8 cellular contexts compared by ENCODE assay signal in genomic region chr4:87007345-87008181, GRCh38.
DNase-seq lines count a peak whose midpoint lies in the region; ATAC-seq and TF ChIP-seq lines count a peak whose summit lies in the region.

No MANE protein-coding gene starts in this region.

- H3K4me2 ChIP-seq in PC-3 (ENCODE audit: low read length) = peak overlapping the region; percentile 87

- H3K27ac Mint-ChIP-seq in activated naive CD4-positive, alpha-beta T cell treated with anti-CD3 and anti-CD28 coated beads, Interleukin-2, amount 10 ng/mL, durations not matched to agents 7 days and 5 days = peak overlapping the region; percentile 99

- BruUV-seq in PC-3 (replicated peaks; lab: Mats Ljungman, UMichigan) = TSS peak; percentile 50

- peak overlapping the region; percentile 99 for H3K27ac ChIP-seq in AG04450 (ENCODE audit: low read depth, low read length)
- H3K27ac ChIP-seq in HEK293 (ENCODE audit: extremely low read depth, low read depth, low read length) = peak overlapping the region; percentile 95
- peak overlapping the region; percentile 93 for H3K27ac ChIP-seq in PC-3 (ENCODE audit: low read length)
- peak overlapping the region; percentile 67 to 96 (median 94) for H3K27ac ChIP-seq in gastroesophageal sphincter

- ATAC-seq in PC-3 = peak; percentile 20
- ATAC-seq in gastroesophageal sphincter = peak; percentile 1
- no peak for ATAC-seq in HG03457 (IDR thresholded peaks at IDR 0.05; ENCODE audit: unreplicated experiment)

- peaks cover 9% of the 10 kb centered on the region for H3K36me3 Mint-ChIP-seq in activated naive CD4-positive, alpha-beta T cell treated with anti-CD3 and anti-CD28 coated beads, Interleukin-2, amount 10 ng/mL, durations not matched to agents 7 days and 5 days

- CTCF ChIA-PET in AG04450 (lab: Charles Lee) (interaction anchor here (1.0 to 7.4 kb wide), 5 partner anchors 11 to 86 kb away, joined by 3 to 62 read pairs (median 5); partner anchors contain the start of gene AFF1), HEK293 (lab: Yijun Ruan, JAX) (interaction anchor here (0.6 to 3.6 kb wide), 3 partner anchors 71 to 88 kb away, joined by 3 to 14 read pairs (median 4); no protein-coding TSS in a partner anchor), PC-3 (lab: Charles Lee) (interaction anchor here (0.6 to 1.8 kb wide), 2 partner anchors 85 kb away, joined by 3 to 7 read pairs; no protein-coding TSS in a partner anchor)
- CTCF ChIA-PET in activated naive CD4-positive, alpha-beta T cell treated with anti-CD3 and anti-CD28 coated beads, Interleukin-2, amount 10 ng/mL, durations not matched to agents 7 days and 5 days (lab: Charles Lee) = interaction anchor here (0.9 to 6.0 kb wide), 5 partner anchors 70 to 111 kb away, joined by 4 to 26 read pairs (median 5); partner anchors contain the start of gene AFF1

- H3K9me2 ChIP-seq in PC-3 (replicated peaks; ENCODE audit: low read length) = no peaks in the 10 kb centered on the region

- DNase-seq in AG04450 (ENCODE audit: low read depth, low spot score) (no peak), PC-3 (peak; percentile 33), nucleus accumbens (lab: John Stamatoyannopoulos, UW) (peak in 43 of 56 donors; percentile 2 to 70 (median 30)), ureter (ENCODE audit: low spot score) (peak; percentile 67)
- DNase-seq in activated naive CD4-positive, alpha-beta T cell treated with anti-CD3 and anti-CD28 coated beads, Interleukin-2, amount 10 ng/mL, durations not matched to agents 7 days and 5 days = peak; percentile 57

- TF ChIP-seq CTCF in AG04450 (IDR thresholded peaks at IDR 0.05; ENCODE audit: low read depth, low read length) (no peak), HEK293 (tag by site-specific recombination; IDR thresholded peaks at IDR 0.05) (no peak), PC-3 (conservative IDR thresholded peaks at IDR 0.05; ENCODE audit: low read depth, low read length) (no peak), gastroesophageal sphincter (IDR thresholded peaks at IDR 0.05) (no peak)

- no peaks in the 10 kb centered on the region for H3K27me3 Mint-ChIP-seq in activated naive CD4-positive, alpha-beta T cell treated with anti-CD3 and anti-CD28 coated beads, Interleukin-2, amount 10 ng/mL, durations not matched to agents 7 days and 5 days

- H3K36me3 ChIP-seq in HEK293 (ENCODE audit: control insufficient read depth in 2 of 2, insufficient read depth in 1 of 2, low read length in 2 of 2) (no peaks in the 10 kb centered on the region), PC-3 (ENCODE audit: low read depth, low read length) (no peaks in the 10 kb centered on the region), gastroesophageal sphincter (no peaks in the 10 kb centered on the region)

- 0 to 1% methylated on average over 20 to 21 of the region's 33 CpGs for WGBS in gastroesophageal sphincter (ENCODE audit: low coverage in 1 of 2), 2 donors

- peak overlapping the region; percentile 88 for H3K4me3 Mint-ChIP-seq in activated naive CD4-positive, alpha-beta T cell treated with anti-CD3 and anti-CD28 coated beads, Interleukin-2, amount 10 ng/mL, durations not matched to agents 7 days and 5 days

- H3K4me1 ChIP-seq in HEK293 (ENCODE audit: control insufficient read depth, insufficient read depth, low read length) = peaks cover 6% of the 10 kb centered on the region; the same call in 1 of the 2 replicates
- H3K4me1 ChIP-seq in PC-3 (ENCODE audit: insufficient read depth, low read length) = peaks cover 40% of the 10 kb centered on the region
- peaks cover 0 to 60% (median 15%) of the 10 kb centered on the region in 3 donors for H3K4me1 ChIP-seq in gastroesophageal sphincter

- H3F3A ChIP-seq in PC-3 (ENCODE audit: low read length, unreplicated experiment) = no peaks in the 10 kb centered on the region

- POLR2A ChIA-PET in AG04450 (lab: Yijun Ruan, JAX) (interaction anchor here (0.6 to 2.9 kb wide), 10 partner anchors 23 to 88 kb away, joined by 3 to 40 read pairs (median 4); partner anchors contain the start of gene AFF1), HEK293 (lab: Yijun Ruan, JAX) (interaction anchor here (1.0 to 3.3 kb wide), 5 partner anchors 23 to 85 kb away, joined by 3 to 69 read pairs (median 11); partner anchors contain the start of gene AFF1), PC-3 (lab: Charles Lee; ENCODE audit: unreplicated experiment) (no interaction called here)

- H4K20me1 ChIP-seq in PC-3 (ENCODE audit: low read length) = 0 out of 2 replicates have a peak, but pooled peaks cover 5% of the 10 kb centered on the region

- TF ChIP-seq POLR2A in gastroesophageal sphincter (IDR thresholded peaks at IDR 0.05) = peak in 1 of 2 donors; percentile 10

- H3K27me3 ChIP-seq in AG04450 (ENCODE audit: control insufficient read depth, insufficient read depth, low read length) = no peaks in the 10 kb centered on the region
- H3K27me3 ChIP-seq in PC-3 (ENCODE audit: low read length) = no peaks in the 10 kb centered on the region
- no peaks in the 10 kb centered on the region for H3K27me3 ChIP-seq in gastroesophageal sphincter

- peaks cover 49% of the 10 kb centered on the region for H3K79me2 ChIP-seq in PC-3 (ENCODE audit: low read length)

- H2AFZ ChIP-seq in PC-3 (ENCODE audit: low read length) = peak overlapping the region; percentile 83

- H3K4me1 Mint-ChIP-seq in activated naive CD4-positive, alpha-beta T cell treated with anti-CD3 and anti-CD28 coated beads, Interleukin-2, amount 10 ng/mL, durations not matched to agents 7 days and 5 days = peaks cover 64% of the 10 kb centered on the region

- intact Hi-C loops in PC-3 (cut with micrococcal nuclease) = loop anchor here (1.0 to 5.0 kb wide), 2 partner anchors 54 to 230 kb away; no protein-coding TSS in a partner anchor

- H3K9me3 Mint-ChIP-seq in activated naive CD4-positive, alpha-beta T cell treated with anti-CD3 and anti-CD28 coated beads, Interleukin-2, amount 10 ng/mL, durations not matched to agents 7 days and 5 days = no peaks in the 10 kb centered on the region

- H3K9me3 ChIP-seq in AG04450 (ENCODE audit: control insufficient read depth, insufficient read depth, low read length) (no peaks in the 10 kb centered on the region), HEK293 (ENCODE audit: control insufficient read depth, insufficient read depth, low read depth, low read length) (no peaks in the 10 kb centered on the region), PC-3 (ENCODE audit: low read length) (no peaks in the 10 kb centered on the region), gastroesophageal sphincter (no peaks in the 10 kb centered on the region)

- no peak for TF ChIP-seq EP300 in gastroesophageal sphincter (IDR thresholded peaks at IDR 0.05)

- peak overlapping the region; percentile 96 for H3K9ac ChIP-seq in PC-3 (ENCODE audit: low read length)

- H3K4me3 ChIP-seq in AG04450 (ENCODE audit: low read depth, low read length) (peak overlapping the region; percentile 71), HEK293 (ENCODE audit: low read depth, low read length) (peak overlapping the region; percentile 58), PC-3 (ENCODE audit: low read length) (peak overlapping the region; percentile 98), gastroesophageal sphincter (peak overlapping the region; percentile 78 to 89)

TF ChIP-seq in HEK293, 187 proteins besides CTCF, POLR2A, EP300 and RAD21 (continues in another document):
- 0 out of 2 replicates have a peak, but pooled peaks have one; percentile 8 for TF ChIP-seq ZNF366 (tag by site-specific recombination; conservative IDR thresholded peaks at IDR 0.05)
- TF ChIP-seq ZNF473 (tag by site-specific recombination; IDR thresholded peaks at IDR 0.05) = no peak
- no peak for TF ChIP-seq ZNF37A (tag by site-specific recombination; IDR thresholded peaks at IDR 0.05)
- TF ChIP-seq OVOL3 (tag by site-specific recombination; IDR thresholded peaks at IDR 0.05) = no peak
- peak; percentile 75 for TF ChIP-seq ZBTB11 (tag by site-specific recombination; conservative IDR thresholded peaks at IDR 0.05; ENCODE audit: low read depth)
- no peak for TF ChIP-seq ZNF350 (tag by site-specific recombination; IDR thresholded peaks at IDR 0.05)
- TF ChIP-seq OSR2 (tag by site-specific recombination; IDR thresholded peaks at IDR 0.05) = peak; percentile 56; the same call in 1 of the 2 replicates
- TF ChIP-seq MZF1 (tag by site-specific recombination; IDR thresholded peaks at IDR 0.05; ENCODE audit: borderline replicate concordance) = 0 out of 2 replicates have a peak, but pooled peaks have one; percentile 15
- TF ChIP-seq EGR2 (tag by site-specific recombination; IDR thresholded peaks at IDR 0.05; ENCODE audit: low read depth) = 0 out of 2 replicates have a peak, but pooled peaks have one; percentile 16
- TF ChIP-seq ZNF585B (tag by site-specific recombination; IDR thresholded peaks at IDR 0.05) = no peak
- 0 out of 2 replicates have a peak, but pooled peaks have one; percentile 31 for TF ChIP-seq ZBTB1 (tag by site-specific recombination; IDR thresholded peaks at IDR 0.05)
- 0 out of 2 replicates have a peak, but pooled peaks have one; percentile 4 for TF ChIP-seq PRDM1 (tag by site-specific recombination; IDR thresholded peaks at IDR 0.05)
- no peak; the same call in 1 of the 2 replicates for TF ChIP-seq SP7 (tag by site-specific recombination; IDR thresholded peaks at IDR 0.05)
- peak; percentile 12; the same call in 1 of the 2 replicates for TF ChIP-seq WT1 (tag by site-specific recombination; IDR thresholded peaks at IDR 0.05)
- no peak for TF ChIP-seq IKZF3 (tag by site-specific recombination; IDR thresholded peaks at IDR 0.05)
